In the genomic region with DNA sequence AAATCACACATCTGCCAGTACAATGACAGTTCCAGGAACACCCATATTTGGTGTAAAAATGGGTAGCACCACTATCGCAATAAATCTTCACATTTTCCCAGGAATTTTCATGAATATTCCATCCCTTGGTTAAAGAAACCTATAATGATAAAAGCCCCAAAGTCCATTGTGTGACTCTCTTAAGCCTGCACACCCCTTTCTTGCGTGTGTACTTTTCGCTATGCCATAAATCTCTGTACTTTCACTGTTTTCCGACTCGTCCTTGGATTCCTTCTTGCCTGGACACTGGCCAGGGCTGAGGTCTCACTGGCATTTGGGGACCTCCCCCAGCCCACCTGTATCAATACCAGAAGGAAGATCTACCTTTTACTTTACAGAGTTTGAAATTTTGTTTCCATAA, we compare ENCODE assay signal across 10 cellular contexts.
"Had no signal": no experiment of that assay in that cellular context is flagged by ENCODE, and none has a peak within 500 bp of the region (broad histone marks: within the 10 kb centered on the region; RNA-seq: fewer than 3 reads in every experiment).

No MANE protein-coding gene starts in this region.

- FAIRE-seq: H1 had no signal

- H3K4me3 ChIP-seq: GM23248, GM23338, HAP-1 had no signal

- H3K27ac Mint-ChIP-seq: GM23338, H9, HFFc6 had no signal

- H3K9me3 ChIP-seq: HAP-1 had no signal

- DNase-seq: GM23248, GOT3, H7, H9, HCEC 1CT, HFFc6 had no signal

- H3K4me3 Mint-ChIP-seq: GM23338, H9, HFFc6 had no signal

- H3K9me3 Mint-ChIP-seq: GM23338, H9 had no signal

- ATAC-seq: GM23338, HCT116 had no signal

- H3K4me1 ChIP-seq: HAP-1 had no signal

- H3K36me3 ChIP-seq: HAP-1 had no signal
